26 cellular contexts compared by ENCODE assay signal in the genomic region with DNA sequence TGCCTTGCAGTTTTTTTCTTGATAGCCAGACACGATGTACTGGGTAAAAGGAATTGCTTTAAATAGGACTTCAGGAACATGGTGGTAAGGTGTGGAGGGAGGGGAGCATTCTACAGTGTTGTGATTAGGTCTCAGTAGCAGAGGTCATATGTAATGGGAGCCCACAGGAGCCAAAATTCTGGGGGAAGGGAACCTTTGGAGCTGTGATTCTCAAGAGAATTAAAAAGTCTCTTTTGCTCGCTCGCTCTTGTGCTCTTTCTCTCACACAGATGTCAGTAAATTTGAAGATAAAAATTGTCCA. TPM values are rescaled to one million over a fixed set of nuclear protein-coding genes. Genes with fewer than 3 reads are reported as not detected.
"Had no signal": no experiment of that assay in that cellular context is flagged by ENCODE, and none has a peak within 500 bp of the region (broad histone marks: within the 10 kb centered on the region; RNA-seq: fewer than 3 reads in every experiment).

No MANE protein-coding gene starts in this region.

- H3K9me3 ChIP-seq: adrenal gland, gastroesophageal sphincter, pancreas, prostate gland, spleen, suprapubic skin, tibial nerve had no signal

- H3K4me1 Mint-ChIP-seq: activated B cell treated with CpG ODN at 0.5 μM for 24 hours; activated CD4-positive, alpha-beta T cell treated with anti-CD3 and anti-CD28 coated beads for 36 hours; activated naive CD8-positive, alpha-beta T cell treated with anti-CD3 and anti-CD28 coated beads for 36 hours; naive B cell had no signal

- H3K36me3 ChIP-seq: adrenal gland, pancreas, prostate gland, suprapubic skin, tibial nerve had no signal

- H3K4me3 Mint-ChIP-seq: activated B cell treated with CpG ODN at 0.5 μM for 24 hours; activated CD4-positive, alpha-beta T cell treated with anti-CD3 and anti-CD28 coated beads for 36 hours; activated naive CD4-positive, alpha-beta T cell treated with anti-CD3 and anti-CD28 coated beads for 36 hours; activated naive CD8-positive, alpha-beta T cell treated with anti-CD3 and anti-CD28 coated beads for 36 hours; naive B cell; nephron progenitor cell; T-helper 2 cell treated with Interferon-gamma antibody and Interleukin-4, amounts not matched to agents 5 μg/mL and 100 μg/mL, for 36 hours had no signal

- H3K4me3 ChIP-seq: adrenal gland, gastroesophageal sphincter, lung, pancreas, prostate gland, spleen, suprapubic skin, tibial nerve had no signal

- ATAC-seq: activated CD4-positive, alpha-beta T cell treated with anti-CD3 and anti-CD28 coated beads for 36 hours; gastroesophageal sphincter; pancreas had no signal

- H3K36me3 Mint-ChIP-seq: activated naive CD8-positive, alpha-beta T cell treated with anti-CD3 and anti-CD28 coated beads for 36 hours; naive B cell had no signal

- H3K27ac Mint-ChIP-seq: activated B cell treated with CpG ODN at 0.5 μM for 24 hours; activated CD4-positive, alpha-beta T cell treated with anti-CD3 and anti-CD28 coated beads for 36 hours; activated naive CD4-positive, alpha-beta T cell treated with anti-CD3 and anti-CD28 coated beads for 36 hours; activated naive CD8-positive, alpha-beta T cell treated with anti-CD3 and anti-CD28 coated beads for 36 hours; nephron progenitor cell; T-helper 2 cell treated with Interferon-gamma antibody and Interleukin-4, amounts not matched to agents 5 μg/mL and 100 μg/mL, for 36 hours had no signal

- DNase-seq: activated B cell treated with CpG ODN at 0.5 μM for 24 hours; activated CD4-positive, alpha-beta T cell treated with anti-CD3 and anti-CD28 coated beads for 36 hours; activated CD4-positive, alpha-beta T cell treated with anti-CD3 and anti-CD28 coated beads, Interleukin-2, amount 50 U/mL, for 4 hours; activated CD8-positive, alpha-beta memory T cell treated with anti-CD3 and anti-CD28 coated beads for 24 hours; activated effector memory CD4-positive, alpha-beta T cell treated with Interleukin-2 at 50 U/mL for 16 hours; activated naive CD4-positive, alpha-beta T cell treated with anti-CD3 and anti-CD28 coated beads for 36 hours; activated naive CD8-positive, alpha-beta T cell treated with anti-CD3 and anti-CD28 coated beads for 36 hours; adrenal gland; cerebellar nuclear complex; hippocampal formation; kidney; naive B cell; nephron progenitor cell; pancreas; retina; spleen; stimulated activated naive CD4-positive, alpha-beta T cell; T-helper 1 cell had no signal

- FAIRE-seq: bronchial epithelial cell, kidney, pancreas had no signal

- H3K9me3 Mint-ChIP-seq: activated B cell treated with CpG ODN at 0.5 μM for 24 hours; activated naive CD4-positive, alpha-beta T cell treated with anti-CD3 and anti-CD28 coated beads for 36 hours; activated naive CD8-positive, alpha-beta T cell treated with anti-CD3 and anti-CD28 coated beads for 36 hours; naive B cell; nephron progenitor cell; T-helper 2 cell treated with Interferon-gamma antibody and Interleukin-4, amounts not matched to agents 5 μg/mL and 100 μg/mL, for 36 hours had no signal

- H3K27me3 Mint-ChIP-seq: activated B cell treated with CpG ODN at 0.5 μM for 24 hours; activated CD4-positive, alpha-beta T cell treated with anti-CD3 and anti-CD28 coated beads for 36 hours; activated naive CD8-positive, alpha-beta T cell treated with anti-CD3 and anti-CD28 coated beads for 36 hours; naive B cell had no signal

- H3K27me3 ChIP-seq: adrenal gland, gastroesophageal sphincter, pancreas, spleen, suprapubic skin, tibial nerve had no signal

- H3K4me1 ChIP-seq: adrenal gland, pancreas, prostate gland, suprapubic skin had no signal

- H3K27ac ChIP-seq: adrenal gland, pancreas, prostate gland, spleen, suprapubic skin, tibial nerve had no signal

RNA-seq across cellular contexts. Expression of a gene that starts 51.9 kb away (rescaled TPM):
- total RNA-seq: activated naive CD4-positive, alpha-beta T cell treated with anti-CD3 and anti-CD28 coated beads for 36 hours; endothelial cell of umbilical vein had no signal
- polyA plus RNA-seq: endothelial cell of umbilical vein had no signal
